In genomic region chr17:40349477-40350409, GRCh38 we compare ENCODE assay signal across 9 cellular contexts. TPM values are rescaled to one million over a fixed set of nuclear protein-coding genes. Genes with fewer than 3 reads are reported as not detected.
A peak's percentile ranks its signal among the peaks of the same experiment; 100 is the strongest.
DNase-seq lines count a peak whose midpoint lies in the region; ATAC-seq, FAIRE-seq and TF ChIP-seq lines count a peak whose summit lies in the region.
"Had no signal": no experiment of that assay in that cellular context is flagged by ENCODE, and none has a peak within 500 bp of the region (broad histone marks: within the 10 kb centered on the region; RNA-seq: fewer than 3 reads in every experiment).

No MANE protein-coding gene starts in this region.

- H3K27me3 Mint-ChIP-seq in IgD-negative memory B cell = no peaks in the 10 kb centered on the region

- no peak for FAIRE-seq in kidney (lab: Jason Lieb, UNC)

- peak overlapping the region; percentile 44 to 86 (median 53) for H3K27ac Mint-ChIP-seq in IgD-negative memory B cell

- H3K9me3 Mint-ChIP-seq in IgD-negative memory B cell = no peaks in the 10 kb centered on the region

- ATAC-seq in right cardiac atrium = peak; percentile 7 to 10

- WGBS in adrenal gland, 4 donors = 56 to 65% (median 61%) methylated on average over 12 to 23 of the region's 23 CpGs
- 29% methylated on average over 23 of the region's 23 CpGs for whole genome bisulfite sequencing in right cardiac atrium
- WGBS in sigmoid colon, 2 donors = 63 to 76% methylated on average over 23 of the region's 23 CpGs

- DNase-seq in adrenal gland (peak in 4 of 7 donors; percentile 34 to 91 (median 40)), right cardiac atrium (peak; percentile 73 to 89 (median 85)), sigmoid colon (no peak), NCI-H1048 (lab: John Stamatoyannopoulos, UW) (no peak), kidney (no peak), SHP77 (lab: John Stamatoyannopoulos, UW) (no peak), HCEC 1CT (no peak)

- TF ChIP-seq POLR2A in adrenal gland (IDR thresholded peaks at IDR 0.05) = no peak
- no peak for TF ChIP-seq POLR2A in sigmoid colon (IDR thresholded peaks at IDR 0.05)

- H3K9me3 ChIP-seq in adrenal gland (replicated peaks in 1 of 3) = no peaks in the 10 kb centered on the region
- no peaks in the 10 kb centered on the region for H3K9me3 ChIP-seq in right cardiac atrium (ENCODE audit: control insufficient read depth, low read length)
- H3K9me3 ChIP-seq in sigmoid colon = no peaks in the 10 kb centered on the region
- H3K9me3 ChIP-seq in kidney (ENCODE audit: control insufficient read depth in 1 of 2, low read length in 2 of 2) = no peaks in the 10 kb centered on the region
- H3K9me3 ChIP-seq: Peyer's patch had no signal

- intact Hi-C loops in adrenal gland (cut with DNase I) = loop anchor here in 1 of 2 donors (10.0 kb wide), 1 partner anchor 155 kb away; no protein-coding TSS in a partner anchor
- intact Hi-C loops in right cardiac atrium (cut with DNase I) = loop anchor here in 2 of 4 donors (2.0 to 10.0 kb wide), 4 partner anchors 37 to 185 kb away; partner anchors contain the start of gene TOP2A (in 1 of the 2)
- intact Hi-C loops in sigmoid colon (cut with DNase I) = loop anchor here (5.0 kb wide), 1 partner anchor 132 kb away; the partner anchor contains the start of gene WIPF2
- intact Hi-C loops in kidney (cut with DNase I) = loop anchor here (5.0 kb wide), 1 partner anchor 42 kb away; the partner anchor contains the start of gene RARA

- peaks cover 5% of the 10 kb centered on the region for H3K36me3 Mint-ChIP-seq in IgD-negative memory B cell

- TF ChIP-seq EP300 in sigmoid colon (IDR thresholded peaks at IDR 0.05) = no peak

- H3K36me3 ChIP-seq in adrenal gland (replicated peaks in 1 of 2) (peaks cover 0 to 28% of the 10 kb centered on the region in 2 donors), sigmoid colon (peaks cover 8 to 42% (median 19%) of the 10 kb centered on the region in 4 donors), kidney (ENCODE audit: control insufficient read depth in 1 of 2, insufficient read depth in 2 of 2, low read length in 2 of 2) (peaks cover 16 to 38% of the 10 kb centered on the region in 2 donors)

- TF ChIP-seq CTCF in adrenal gland (IDR thresholded peaks at IDR 0.05) (no peak), sigmoid colon (IDR thresholded peaks at IDR 0.05) (no peak), kidney (IDR thresholded peaks at IDR 0.05; ENCODE audit: borderline replicate concordance, extremely low read depth, insufficient read depth) (no peak)

- no peaks in the 10 kb centered on the region for H3K27me3 ChIP-seq in adrenal gland
- no peaks in the 10 kb centered on the region for H3K27me3 ChIP-seq in right cardiac atrium (ENCODE audit: control insufficient read depth, insufficient read depth)
- H3K27me3 ChIP-seq in sigmoid colon = no peaks in the 10 kb centered on the region
- H3K27me3 ChIP-seq: Peyer's patch had no signal

- peak overlapping the region in 3 of 5 donors; percentile 36 to 100 (median 90) for H3K27ac ChIP-seq in adrenal gland
- peak overlapping the region; percentile 32 for H3K27ac ChIP-seq in right cardiac atrium (ENCODE audit: low read length)
- peak overlapping the region; percentile 94 to 99 (median 96) for H3K27ac ChIP-seq in sigmoid colon
- peak overlapping the region in 1 of 2 donors; percentile 1 for H3K27ac ChIP-seq in kidney (ENCODE audit: low read depth in 2 of 2, low read length in 2 of 2)

- H3K4me1 ChIP-seq in adrenal gland (replicated peaks in 1 of 2) (peaks cover 53 to 72% of the 10 kb centered on the region in 2 donors), right cardiac atrium (ENCODE audit: control insufficient read depth, insufficient read depth, low read length) (peaks cover 39% of the 10 kb centered on the region), sigmoid colon (peaks cover 0 to 80% (median 78%) of the 10 kb centered on the region in 4 donors), kidney (ENCODE audit: control insufficient read depth in 1 of 2, insufficient read depth in 1 of 2, low read depth in 1 of 2, low read length in 2 of 2) (peaks cover 61 to 78% of the 10 kb centered on the region in 2 donors)

- peaks cover 8 to 35% (median 34%) of the 10 kb centered on the region in 3 donors for H3K4me1 Mint-ChIP-seq in IgD-negative memory B cell

- H3K4me3 ChIP-seq in adrenal gland (no peak overlapping the region), right cardiac atrium (ENCODE audit: low read length) (no peak overlapping the region), sigmoid colon (no peak overlapping the region), kidney (ENCODE audit: low read length in 2 of 2) (no peak overlapping the region)
- H3K4me3 ChIP-seq: Peyer's patch had no signal

- H3K4me3 Mint-ChIP-seq in IgD-negative memory B cell = no peak overlapping the region

- no peak overlapping the region for H3K9ac ChIP-seq in kidney (ENCODE audit: low read length in 2 of 2)

RNA-seq across cellular contexts. Expression of gene GJD3, which starts 14.8 kb away (rescaled TPM):
- polyA plus RNA-seq in IgD-negative memory B cell (not detected), adrenal gland (not detected), right cardiac atrium (0.27 TPM), sigmoid colon (under 1 TPM in 1 of 3 donors, not detected in 2; 0.64 TPM), kidney (ENCODE audit: insufficient read depth, low read depth, low replicate concordance) (not detected)
- total RNA-seq in adrenal gland (1 to 10 TPM; 1.3 to 8.7 (median 1.9) TPM), right cardiac atrium (1 to 10 TPM in 1 of 4 donors, under 1 TPM in 3; 0.74 to 1.4 (median 0.86) TPM), sigmoid colon (1 to 10 TPM in 1 of 4 donors, under 1 TPM in 1, not detected in 2; 0.49 to 2.1 TPM), kidney (2.6 TPM)

RNA-seq across cellular contexts. Expression of gene RARA, which starts 40.8 kb away (rescaled TPM):
- 13.7 TPM for polyA plus RNA-seq in IgD-negative memory B cell
- 10 to 100 TPM; 24.8 to 51.8 (median 34.4) TPM for total RNA-seq in adrenal gland
- 10 to 100 TPM; 12.7 to 58.2 (median 26.8) TPM for polyA plus RNA-seq in adrenal gland
- 10 to 100 TPM; 26.2 to 39.0 (median 29.1) TPM for total RNA-seq in right cardiac atrium
- polyA plus RNA-seq in right cardiac atrium = 28.3 TPM
- 10 to 100 TPM; 15.8 to 27.3 (median 20.5) TPM for total RNA-seq in sigmoid colon
- polyA plus RNA-seq in sigmoid colon = 10 to 100 TPM; 26.4 to 29.6 (median 27.8) TPM
- total RNA-seq in kidney = 45.7 TPM
- polyA plus RNA-seq in kidney (ENCODE audit: insufficient read depth, low read depth, low replicate concordance) = 22.5 TPM

Comparison
In these comparisons a context has a peak if more than half of its experiments do, and no peak if none do; other contexts are left out.
1. DNase-seq: peak in adrenal gland (4 of 7) and right cardiac atrium (3 of 3); none in sigmoid colon (single experiment), NCI-H1048 (single experiment), kidney (single experiment), SHP77 (0 of 2) and HCEC 1CT (single experiment).